24 cellular contexts compared by ENCODE assay signal in the genomic region with DNA sequence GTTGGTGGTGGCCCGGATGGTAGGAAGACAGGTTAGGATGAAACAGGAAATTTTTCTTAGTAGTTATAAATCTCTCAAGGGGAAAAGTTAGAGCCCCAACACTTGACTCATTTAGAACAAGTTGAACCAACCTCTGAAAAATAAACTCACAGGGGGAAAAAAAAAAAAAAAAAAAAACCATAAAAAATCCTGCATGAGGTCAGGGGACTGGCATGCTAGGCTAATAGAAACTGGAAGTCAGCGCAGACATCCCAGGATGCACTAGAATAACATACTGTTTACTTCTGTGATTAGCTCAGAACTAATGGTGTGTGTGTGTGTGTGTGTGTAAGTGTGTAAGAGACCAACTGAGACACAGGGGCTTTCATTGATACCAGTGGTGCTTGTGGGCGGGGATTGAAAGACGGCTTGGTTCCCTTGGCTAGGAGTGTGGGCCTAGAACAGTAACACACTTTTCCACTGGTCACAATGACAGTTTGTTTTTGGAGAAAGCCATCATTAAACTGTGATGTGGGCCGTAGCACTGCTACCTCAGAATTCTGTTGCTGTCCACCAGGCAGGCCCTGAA.
DNase-seq lines count a peak whose midpoint lies in the region; ATAC-seq and TF ChIP-seq lines count a peak whose summit lies in the region.
"Had no signal": no experiment of that assay in that cellular context is flagged by ENCODE, and none has a peak within 500 bp of the region (broad histone marks: within the 10 kb centered on the region; RNA-seq: fewer than 3 reads in every experiment).

No MANE protein-coding gene starts in this region.

- CTCF ChIA-PET in activated naive CD4-positive, alpha-beta T cell treated with anti-CD3 and anti-CD28 coated beads for 36 hours (lab: Charles Lee): no interaction called here

- H3K9me3 Mint-ChIP-seq in activated naive CD4-positive, alpha-beta T cell treated with anti-CD3 and anti-CD28 coated beads for 36 hours: no peaks in the 10 kb centered on the region
- H3K9me3 Mint-ChIP-seq: CD8-positive, alpha-beta memory T cell had no signal

- H3K27ac Mint-ChIP-seq in activated naive CD4-positive, alpha-beta T cell treated with anti-CD3 and anti-CD28 coated beads for 36 hours: no peak overlapping the region
- H3K27ac Mint-ChIP-seq: activated naive CD4-positive, alpha-beta T cell treated with anti-CD3 and anti-CD28 coated beads, Interleukin-2, amount 50 U/mL, for 72 hours; neural progenitor cell had no signal

- no peak overlapping the region for H3K27ac ChIP-seq in foreskin keratinocyte
- H3K27ac ChIP-seq: esophagus squamous epithelium, heart right ventricle, neural progenitor cell, VCaP had no signal

- no peak for TF ChIP-seq CTCF in foreskin keratinocyte (conservative IDR thresholded peaks at IDR 0.05)

- no peak overlapping the region for H3K4me3 Mint-ChIP-seq in activated naive CD4-positive, alpha-beta T cell treated with anti-CD3 and anti-CD28 coated beads for 36 hours
- H3K4me3 Mint-ChIP-seq: CD8-positive, alpha-beta memory T cell; neural progenitor cell had no signal

- no peaks in the 10 kb centered on the region for H3K27me3 Mint-ChIP-seq in activated naive CD4-positive, alpha-beta T cell treated with anti-CD3 and anti-CD28 coated beads for 36 hours (ENCODE audit: low read depth)

- ATAC-seq in foreskin keratinocyte: peak; percentile 15
- no peak for ATAC-seq in HG03439 (IDR thresholded peaks at IDR 0.05; ENCODE audit: unreplicated experiment)
- ATAC-seq: activated naive CD4-positive, alpha-beta T cell treated with anti-CD3 and anti-CD28 coated beads, Interleukin-2, amount 50 U/mL, for 72 hours; heart right ventricle had no signal

- H3K27me3 ChIP-seq in foreskin keratinocyte: peaks cover 7% of the 10 kb centered on the region
- H3K27me3 ChIP-seq: esophagus squamous epithelium, heart right ventricle, neural progenitor cell had no signal

- DNase-seq in Daoy (ENCODE audit: low read depth) (peak; percentile 61), amniotic stem cell (lab: John Stamatoyannopoulos, UW) (peak; percentile 9), foreskin keratinocyte (peak in 1 of 2 donors; percentile 20), renal cortical epithelial cell (ENCODE audit: low read depth) (peak; percentile 13), GOT3 (lab: John Stamatoyannopoulos, UW) (no peak), T-helper 1 cell (no peak)
- DNase-seq in activated naive CD4-positive, alpha-beta T cell treated with anti-CD3 and anti-CD28 coated beads for 36 hours: no peak
- DNase-seq: ACHN; activated CD4-positive, alpha-beta T cell treated with anti-CD3 and anti-CD28 coated beads, Interleukin-2, amount 50 U/mL, for 4 hours; activated T-cell treated with anti-CD3 and anti-CD28 coated beads for 4 hours; CD8-positive, alpha-beta memory T cell; DMS79 treated with DMSO at 0.1 percent for 48 hours; esophagus squamous epithelium; heart right ventricle; KBM-7; NCI-H1930; NCI-H446; retina; stimulated activated naive CD4-positive, alpha-beta T cell; trophoblast cell had no signal

- intact Hi-C loops in activated naive CD4-positive, alpha-beta T cell treated with anti-CD3 and anti-CD28 coated beads for 36 hours (cut with micrococcal nuclease): no loop called here

- peaks cover 6% of the 10 kb centered on the region for H3K4me1 Mint-ChIP-seq in activated naive CD4-positive, alpha-beta T cell treated with anti-CD3 and anti-CD28 coated beads for 36 hours (ENCODE audit: low read depth)

- H3K4me1 ChIP-seq in foreskin keratinocyte: no peaks in the 10 kb centered on the region
- H3K4me1 ChIP-seq: heart right ventricle had no signal

- peaks cover 2% of the 10 kb centered on the region for H3K36me3 Mint-ChIP-seq in activated naive CD4-positive, alpha-beta T cell treated with anti-CD3 and anti-CD28 coated beads for 36 hours (ENCODE audit: low read depth)
- H3K36me3 Mint-ChIP-seq: CD8-positive, alpha-beta memory T cell had no signal

Comparison
In these comparisons a context has a peak if more than half of its experiments do, and no peak if none do; other contexts are left out.
1. DNase-seq: peak in Daoy (single experiment), amniotic stem cell (single experiment) and renal cortical epithelial cell (single experiment); none in GOT3 (single experiment), T-helper 1 cell (0 of 5) and activated naive CD4-positive, alpha-beta T cell treated with anti-CD3 and anti-CD28 coated beads for 36 hours (single experiment).